8 cellular contexts compared by ENCODE assay signal in genomic region chr1:156114101-156114918, GRCh38. TPM values are rescaled to one million over a fixed set of nuclear protein-coding genes. Genes with fewer than 3 reads are reported as not detected.
A peak's percentile ranks its signal among the peaks of the same experiment; 100 is the strongest.
DNase-seq lines count a peak whose midpoint lies in the region; ATAC-seq, FAIRE-seq and TF ChIP-seq lines count a peak whose summit lies in the region.

TSS of gene LMNA (plus strand) at chr1:156114711. CDS start at chr1:156114919, 208 bp downstream.

- intact Hi-C loops in activated CD4-positive, alpha-beta T cell treated with anti-CD3 and anti-CD28 coated beads, Interleukin-2, amount 10 ng/mL, durations not matched to agents 24 days and 14 days (cut with micrococcal nuclease): loop anchor here (1.0 to 5.0 kb wide), 4 partner anchors 8 to 388 kb away; partner anchors contain the start of gene MEF2D

- TF ChIP-seq EP300 in A549 (IDR thresholded peaks at IDR 0.05): peak; percentile 7 to 43; a peak in 1 of 5 replicates

- H3K4me2 ChIP-seq in A549: peak within 1 kb of the TSS; percentile 91

- no peaks in the 10 kb centered on the region for H3K9me3 Mint-ChIP-seq in activated CD4-positive, alpha-beta T cell treated with anti-CD3 and anti-CD28 coated beads, Interleukin-2, amount 10 ng/mL, durations not matched to agents 24 days and 14 days

- TF ChIP-seq POLR2A in A549 (IDR thresholded peaks at IDR 0.05; ENCODE audit: low read length): peak; percentile 97

- peak within 1 kb of the TSS; percentile 99 for H3K4me3 ChIP-seq in A549
- peak within 1 kb of the TSS; percentile 96 for H3K4me3 ChIP-seq in coronary artery

- no peaks in the 10 kb centered on the region for H3K9me3 ChIP-seq in A549

- POLR2A ChIA-PET in A549 (lab: Yijun Ruan, JAX): interaction anchor here (0.5 to 4.8 kb wide), 13 partner anchors 9 to 168 kb away, joined by 3 to 108 read pairs (median 4); partner anchors contain the start of genes MEX3A and SMG5

- no peak for TF ChIP-seq CTCF in A549 (IDR thresholded peaks at IDR 0.05)
- no peak for TF ChIP-seq CTCF in coronary artery (IDR thresholded peaks at IDR 0.05)

- CTCF ChIA-PET in A549 (lab: Yijun Ruan, JAX): interaction anchor here (14.1 to 54.8 kb wide), 2 partner anchors 15 to 18 kb away, joined by 313 to 2239 read pairs; partner anchors contain the start of gene MEX3A

- no peak for FAIRE-seq in A549 (lab: Jason Lieb, UNC)

- H3K4me1 ChIP-seq in A549: peaks cover 51% of the 10 kb centered on the region

- H3K27ac Mint-ChIP-seq in activated CD4-positive, alpha-beta T cell treated with anti-CD3 and anti-CD28 coated beads, Interleukin-2, amount 10 ng/mL, durations not matched to agents 24 days and 14 days: peak within 1 kb of the TSS; percentile 81

- WGBS in A549 (ENCODE audit: missing lambda C conversion rate): 0% methylated on average over 3 of the region's 37 CpGs

- H3K4me1 Mint-ChIP-seq in activated CD4-positive, alpha-beta T cell treated with anti-CD3 and anti-CD28 coated beads, Interleukin-2, amount 10 ng/mL, durations not matched to agents 24 days and 14 days: peaks cover 28% of the 10 kb centered on the region

- peak within 1 kb of the TSS; percentile 92 for H3K4me3 Mint-ChIP-seq in activated CD4-positive, alpha-beta T cell treated with anti-CD3 and anti-CD28 coated beads, Interleukin-2, amount 10 ng/mL, durations not matched to agents 24 days and 14 days

- peak; percentile 83 to 84 for ATAC-seq in A549
- peak; percentile 56 for ATAC-seq in GM18870 (IDR thresholded peaks at IDR 0.05; ENCODE audit: unreplicated experiment)
- ATAC-seq in HG03280 (IDR thresholded peaks at IDR 0.05; ENCODE audit: unreplicated experiment): peak; percentile 75

- TF ChIP-seq RAD21 in A549 (conservative IDR thresholded peaks at IDR 0.05 in 1 of 2, IDR thresholded peaks at IDR 0.05 in 1 of 2): 0 out of 5 replicates have a peak, but pooled peaks of 1 of the 2 experiments have one; percentile 6

- peak within 1 kb of the TSS; percentile 95 to 98 for H3K27ac ChIP-seq in A549
- peak within 1 kb of the TSS; percentile 93 to 99 for H3K27ac ChIP-seq in coronary artery

- peaks cover 45% of the 10 kb centered on the region for H3K27me3 Mint-ChIP-seq in activated CD4-positive, alpha-beta T cell treated with anti-CD3 and anti-CD28 coated beads, Interleukin-2, amount 10 ng/mL, durations not matched to agents 24 days and 14 days

- DNase-seq in A549 (ENCODE audit: low read depth in 1 of 2, low spot score in 1 of 2) (peak; percentile 96 to 98), NCI-H446 treated with DMSO at 0.1 percent for 48 hours (lab: John Stamatoyannopoulos, UW) (peak; percentile 83), coronary artery (ENCODE audit: low spot score) (peak; percentile 99), left kidney (ENCODE audit: low read depth, low spot score) (peak; percentile 86)
- peak; percentile 88 for DNase-seq in activated CD4-positive, alpha-beta T cell treated with anti-CD3 and anti-CD28 coated beads, Interleukin-2, amount 10 ng/mL, durations not matched to agents 24 days and 14 days
- DNase-seq in stimulated activated CD4-positive, alpha-beta T cell treated with anti-CD3 and anti-CD28 coated beads, Interleukin-2, amount 100 ng/mL, for 4 hours (ENCODE audit: low read depth): peak; percentile 81

- H3K36me3 Mint-ChIP-seq in activated CD4-positive, alpha-beta T cell treated with anti-CD3 and anti-CD28 coated beads, Interleukin-2, amount 10 ng/mL, durations not matched to agents 24 days and 14 days (ENCODE audit: low read depth): peaks cover 10% of the 10 kb centered on the region

TF ChIP-seq in A549, 52 proteins besides CTCF, POLR2A, EP300 and RAD21 (continues in another document):
- TF ChIP-seq HDAC2 (IDR thresholded peaks at IDR 0.05) (no peak), HES2 (IDR thresholded peaks at IDR 0.05) (no peak), HOXB5 (CRISPR knock-in tag; IDR thresholded peaks at IDR 0.05) (peak; percentile 50; the same call in 1 of the 2 replicates), E2F6 (IDR thresholded peaks at IDR 0.05; ENCODE audit: borderline replicate concordance, low read depth) (peak; percentile 19; the same call in 1 of the 2 replicates), EHF (CRISPR knock-in tag; IDR thresholded peaks at IDR 0.05) (peak; percentile 56; the same call in 1 of the 2 replicates), BCL3 (IDR thresholded peaks at IDR 0.05) (peak; percentile 7; the same call in 2 of the 3 replicates), MAFK (IDR thresholded peaks at IDR 0.05; ENCODE audit: partially characterized antibody) (peak; percentile 71), PBX3 (IDR thresholded peaks at IDR 0.05) (peak; percentile 81), HEYL (CRISPR knock-in tag; IDR thresholded peaks at IDR 0.05) (no peak), ZFP36 (IDR thresholded peaks at IDR 0.05; ENCODE audit: borderline replicate concordance, partially characterized antibody) (no peak), JUNB (IDR thresholded peaks at IDR 0.05) (peak; percentile 90), FOXS1 (CRISPR knock-in tag; IDR thresholded peaks at IDR 0.05) (no peak), MYC (IDR thresholded peaks at IDR 0.05; ENCODE audit: borderline replicate concordance, low read length) (peak; percentile 90), JUN (IDR thresholded peaks at IDR 0.05) (peak; percentile 66 to 81; a peak in 2 of 5 replicates), GATA3 (IDR thresholded peaks at IDR 0.05; ENCODE audit: borderline replicate concordance) (peak; percentile 73), NPAS2 (CRISPR knock-in tag; IDR thresholded peaks at IDR 0.05; ENCODE audit: borderline replicate concordance) (no peak), RCOR1 (IDR thresholded peaks at IDR 0.05; ENCODE audit: low read depth, low read length) (0 out of 2 replicates have a peak, but pooled peaks have one; percentile 48), MAX (IDR thresholded peaks at IDR 0.05) (peak; percentile 98), RFX5 (IDR thresholded peaks at IDR 0.05) (no peak), POLR2AphosphoS2 (conservative IDR thresholded peaks at IDR 0.05; ENCODE audit: low read length) (peak; percentile 81; the same call in 1 of the 2 replicates), MAZ (IDR thresholded peaks at IDR 0.05; ENCODE audit: borderline replicate concordance, low read depth, low read length) (0 out of 2 replicates have a peak, but pooled peaks have one; percentile 55), KDM1A (IDR thresholded peaks at IDR 0.05; ENCODE audit: low read depth) (no peak), HOXA7 (CRISPR knock-in tag; IDR thresholded peaks at IDR 0.05) (no peak), TP53 (CRISPR knock-in tag; IDR thresholded peaks at IDR 0.05) (no peak), NFE2L2 (conservative IDR thresholded peaks at IDR 0.05; ENCODE audit: low read length) (peak; percentile 43; the same call in 1 of the 2 replicates), USF2 (IDR thresholded peaks at IDR 0.05) (peak; percentile 80), SMC3 (IDR thresholded peaks at IDR 0.05) (peak; percentile 10; the same call in 1 of the 3 replicates), RARB (CRISPR knock-in tag; IDR thresholded peaks at IDR 0.05) (no peak)

RNA-seq across cellular contexts. Expression of gene LMNA, which starts in this region (rescaled TPM):
- 155 and 214 TPM in 2 replicates for polyA plus RNA-seq in A549 (2011; rRNA removed)
- 353 and 498 TPM in 2 replicates for polyA plus RNA-seq in A549 (2012; cell fraction: cytosol; rRNA removed)
- 1,197 and 1,289 TPM in 2 replicates for polyA plus RNA-seq in A549 (2012; cell fraction: nucleus; rRNA removed)
- polyA plus RNA-seq in A549 (2017; fragmentation: RNase III; extraction: RNeasy Plus Mini Kit Qiagen cat#74134 plus additional on column Dnase treatment): 286 to 310 TPM (median 288 TPM) in 3 replicates
- 151 and 242 TPM in 2 replicates for polyA minus RNA-seq in A549 (2011; rRNA and poly(A)+ RNA removed)
- total RNA-seq in activated CD4-positive, alpha-beta T cell treated with anti-CD3 and anti-CD28 coated beads, Interleukin-2, amount 10 ng/mL, durations not matched to agents 24 days and 14 days: 105 and 110 TPM in 2 replicates

Comparison
In these comparisons a context has a peak if more than half of its experiments do, and no peak if none do; other contexts are left out.
1. Peak in every context shown above with its lines: DNase-seq, ATAC-seq, H3K4me3 ChIP-seq and H3K27ac ChIP-seq.